ENCODE assay signal across 30 cellular contexts in genomic region chr3:8279476-8279875, GRCh38.
"Had no signal": no experiment of that assay in that cellular context is flagged by ENCODE, and none has a peak within 500 bp of the region (broad histone marks: within the 10 kb centered on the region; RNA-seq: fewer than 3 reads in every experiment).

No MANE protein-coding gene starts in this region.

- H3K36me3 ChIP-seq: breast epithelium, gastrocnemius medialis, left lung, lower lobe of right lung, pancreas, prostate gland, tibial nerve had no signal

- H3K27me3 ChIP-seq: breast epithelium, gastrocnemius medialis, hepatocyte, left lung, pancreas, tibial nerve had no signal

- H3K27ac ChIP-seq: breast epithelium, epithelial cell of prostate, gastrocnemius medialis, hepatocyte, left lung, lower lobe of right lung, pancreas, prostate gland, tibial nerve had no signal

- ATAC-seq: activated CD4-positive, alpha-beta T cell treated with anti-CD3 and anti-CD28 coated beads for 36 hours; activated naive CD4-positive, alpha-beta T cell treated with anti-CD3 and anti-CD28 coated beads, Interleukin-2, amount 50 U/mL, for 72 hours; activated T-cell treated with anti-CD3 and anti-CD28 coated beads, Interleukin-2, amount 50 U/mL, for 72 hours; gastrocnemius medialis; left lung; lower lobe of right lung; mucosa of descending colon; pancreas; stimulated activated naive B cell treated with anti-CD40 and anti-IgM and Interleukin-4, amounts not matched to agents 10 μg/mL and 1 μg/mL and 100 μg/mL, for 72 hours had no signal

- H3K9me3 ChIP-seq: breast epithelium, gastrocnemius medialis, left lung, lower lobe of right lung, mucosa of descending colon, pancreas, prostate gland, tibial nerve had no signal

- FAIRE-seq: endometrium, pancreas had no signal

- H3K4me1 ChIP-seq: breast epithelium, left lung, pancreas, prostate gland had no signal

- H3K4me3 ChIP-seq: breast epithelium, gastrocnemius medialis, hepatocyte, left lung, lower lobe of right lung, mucosa of descending colon, pancreas, prostate gland, smooth muscle cell, tibial nerve had no signal

- H2AFZ ChIP-seq: hepatocyte had no signal

- H3K79me2 ChIP-seq: hepatocyte had no signal

- H3K4me2 ChIP-seq: hepatocyte, smooth muscle cell had no signal

- DNase-seq: activated CD4-positive, alpha-beta T cell treated with anti-CD3 and anti-CD28 coated beads for 36 hours; activated CD4-positive, CD25-positive, alpha-beta regulatory T cell; activated naive CD4-positive, alpha-beta T cell; activated T-cell treated with anti-CD3 and anti-CD28 coated beads for 4 hours; activated T-cell treated with anti-CD3 and anti-CD28 coated beads, Interleukin-2, amount 50 U/mL, for 72 hours; central memory CD4-positive, alpha-beta T cell; dermis blood vessel endothelial cell; effector CD4-positive, alpha-beta T cell; gastrocnemius medialis; kidney glomerular epithelial cell; left lung; lower lobe of right lung; mesenchymal stem cell; mucosa of descending colon; nucleus accumbens; pancreas; retina; stimulated activated CD4-positive, alpha-beta T cell treated with anti-CD3 and anti-CD28 coated beads, Interleukin-1b, Interleukin-23, amount 100 ng/mL, for 48 hours; stimulated activated CD4-positive, alpha-beta T cell treated with anti-CD3 and anti-CD28 coated beads, Interleukin-4, amount 100 ng/mL, for 4 hours; stimulated activated CD8-positive, alpha-beta memory T cell treated with anti-CD3 and anti-CD28 coated beads, Interleukin-4, amount 100 ng/mL, for 48 hours; stimulated activated naive B cell treated with anti-CD40 and anti-IgM and Interleukin-4, amounts not matched to agents 10 μg/mL and 1 μg/mL and 100 μg/mL, for 72 hours; T-helper 2 cell had no signal
